Comparison of ENCODE assay signal across 1 cellular context in the genomic region with DNA sequence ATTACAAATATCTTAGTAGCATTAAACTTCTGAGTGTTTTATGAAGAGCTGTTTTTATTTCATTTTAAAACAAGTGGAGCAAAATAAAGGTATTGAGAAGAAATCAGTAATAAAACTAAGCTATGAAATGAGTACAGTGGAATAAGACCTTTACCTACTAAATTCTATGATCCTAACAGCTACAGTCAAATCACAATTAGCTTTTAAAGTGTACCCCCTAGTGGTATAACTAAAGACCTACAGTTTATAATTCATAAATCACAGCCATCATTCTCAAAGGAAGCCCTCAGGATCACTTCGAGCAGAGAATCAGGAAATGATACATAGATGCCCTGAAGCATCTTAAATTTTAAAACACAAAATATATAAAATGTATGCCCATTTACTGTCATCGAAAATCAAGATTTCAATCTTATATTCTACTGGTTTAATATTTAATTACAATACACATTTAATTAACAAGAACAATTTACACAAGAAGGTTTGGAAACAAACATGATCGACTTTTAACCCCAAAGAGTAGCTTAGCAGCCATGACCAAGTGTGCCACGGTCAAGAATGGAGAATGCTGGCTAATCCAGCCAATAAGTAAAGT.
TF ChIP-seq lines count a peak whose summit lies in the region.

No MANE protein-coding gene starts in this region.

TF ChIP-seq in H1, 55 proteins besides CTCF, POLR2A, EP300 and RAD21:
- TF ChIP-seq RXRA (IDR thresholded peaks at IDR 0.05; ENCODE audit: insufficient read depth, low read depth, low read length) (no peak), SP1 (IDR thresholded peaks at IDR 0.05; ENCODE audit: low read depth, low read length) (no peak), SIN3A (conservative IDR thresholded peaks at IDR 0.05 in 1 of 2, IDR thresholded peaks at IDR 0.05 in 1 of 2; ENCODE audit: low read depth in 1 of 2, low read length in 2 of 2) (no peak), JUND (IDR thresholded peaks at IDR 0.05; ENCODE audit: low read length) (no peak), TAF7 (optimal IDR thresholded peaks at IDR 0.05; ENCODE audit: borderline replicate concordance, low read depth, low read length) (no peak), CHD2 (IDR thresholded peaks at IDR 0.05; ENCODE audit: low read length) (no peak)
- TF ChIP-seq, protein P1, sequence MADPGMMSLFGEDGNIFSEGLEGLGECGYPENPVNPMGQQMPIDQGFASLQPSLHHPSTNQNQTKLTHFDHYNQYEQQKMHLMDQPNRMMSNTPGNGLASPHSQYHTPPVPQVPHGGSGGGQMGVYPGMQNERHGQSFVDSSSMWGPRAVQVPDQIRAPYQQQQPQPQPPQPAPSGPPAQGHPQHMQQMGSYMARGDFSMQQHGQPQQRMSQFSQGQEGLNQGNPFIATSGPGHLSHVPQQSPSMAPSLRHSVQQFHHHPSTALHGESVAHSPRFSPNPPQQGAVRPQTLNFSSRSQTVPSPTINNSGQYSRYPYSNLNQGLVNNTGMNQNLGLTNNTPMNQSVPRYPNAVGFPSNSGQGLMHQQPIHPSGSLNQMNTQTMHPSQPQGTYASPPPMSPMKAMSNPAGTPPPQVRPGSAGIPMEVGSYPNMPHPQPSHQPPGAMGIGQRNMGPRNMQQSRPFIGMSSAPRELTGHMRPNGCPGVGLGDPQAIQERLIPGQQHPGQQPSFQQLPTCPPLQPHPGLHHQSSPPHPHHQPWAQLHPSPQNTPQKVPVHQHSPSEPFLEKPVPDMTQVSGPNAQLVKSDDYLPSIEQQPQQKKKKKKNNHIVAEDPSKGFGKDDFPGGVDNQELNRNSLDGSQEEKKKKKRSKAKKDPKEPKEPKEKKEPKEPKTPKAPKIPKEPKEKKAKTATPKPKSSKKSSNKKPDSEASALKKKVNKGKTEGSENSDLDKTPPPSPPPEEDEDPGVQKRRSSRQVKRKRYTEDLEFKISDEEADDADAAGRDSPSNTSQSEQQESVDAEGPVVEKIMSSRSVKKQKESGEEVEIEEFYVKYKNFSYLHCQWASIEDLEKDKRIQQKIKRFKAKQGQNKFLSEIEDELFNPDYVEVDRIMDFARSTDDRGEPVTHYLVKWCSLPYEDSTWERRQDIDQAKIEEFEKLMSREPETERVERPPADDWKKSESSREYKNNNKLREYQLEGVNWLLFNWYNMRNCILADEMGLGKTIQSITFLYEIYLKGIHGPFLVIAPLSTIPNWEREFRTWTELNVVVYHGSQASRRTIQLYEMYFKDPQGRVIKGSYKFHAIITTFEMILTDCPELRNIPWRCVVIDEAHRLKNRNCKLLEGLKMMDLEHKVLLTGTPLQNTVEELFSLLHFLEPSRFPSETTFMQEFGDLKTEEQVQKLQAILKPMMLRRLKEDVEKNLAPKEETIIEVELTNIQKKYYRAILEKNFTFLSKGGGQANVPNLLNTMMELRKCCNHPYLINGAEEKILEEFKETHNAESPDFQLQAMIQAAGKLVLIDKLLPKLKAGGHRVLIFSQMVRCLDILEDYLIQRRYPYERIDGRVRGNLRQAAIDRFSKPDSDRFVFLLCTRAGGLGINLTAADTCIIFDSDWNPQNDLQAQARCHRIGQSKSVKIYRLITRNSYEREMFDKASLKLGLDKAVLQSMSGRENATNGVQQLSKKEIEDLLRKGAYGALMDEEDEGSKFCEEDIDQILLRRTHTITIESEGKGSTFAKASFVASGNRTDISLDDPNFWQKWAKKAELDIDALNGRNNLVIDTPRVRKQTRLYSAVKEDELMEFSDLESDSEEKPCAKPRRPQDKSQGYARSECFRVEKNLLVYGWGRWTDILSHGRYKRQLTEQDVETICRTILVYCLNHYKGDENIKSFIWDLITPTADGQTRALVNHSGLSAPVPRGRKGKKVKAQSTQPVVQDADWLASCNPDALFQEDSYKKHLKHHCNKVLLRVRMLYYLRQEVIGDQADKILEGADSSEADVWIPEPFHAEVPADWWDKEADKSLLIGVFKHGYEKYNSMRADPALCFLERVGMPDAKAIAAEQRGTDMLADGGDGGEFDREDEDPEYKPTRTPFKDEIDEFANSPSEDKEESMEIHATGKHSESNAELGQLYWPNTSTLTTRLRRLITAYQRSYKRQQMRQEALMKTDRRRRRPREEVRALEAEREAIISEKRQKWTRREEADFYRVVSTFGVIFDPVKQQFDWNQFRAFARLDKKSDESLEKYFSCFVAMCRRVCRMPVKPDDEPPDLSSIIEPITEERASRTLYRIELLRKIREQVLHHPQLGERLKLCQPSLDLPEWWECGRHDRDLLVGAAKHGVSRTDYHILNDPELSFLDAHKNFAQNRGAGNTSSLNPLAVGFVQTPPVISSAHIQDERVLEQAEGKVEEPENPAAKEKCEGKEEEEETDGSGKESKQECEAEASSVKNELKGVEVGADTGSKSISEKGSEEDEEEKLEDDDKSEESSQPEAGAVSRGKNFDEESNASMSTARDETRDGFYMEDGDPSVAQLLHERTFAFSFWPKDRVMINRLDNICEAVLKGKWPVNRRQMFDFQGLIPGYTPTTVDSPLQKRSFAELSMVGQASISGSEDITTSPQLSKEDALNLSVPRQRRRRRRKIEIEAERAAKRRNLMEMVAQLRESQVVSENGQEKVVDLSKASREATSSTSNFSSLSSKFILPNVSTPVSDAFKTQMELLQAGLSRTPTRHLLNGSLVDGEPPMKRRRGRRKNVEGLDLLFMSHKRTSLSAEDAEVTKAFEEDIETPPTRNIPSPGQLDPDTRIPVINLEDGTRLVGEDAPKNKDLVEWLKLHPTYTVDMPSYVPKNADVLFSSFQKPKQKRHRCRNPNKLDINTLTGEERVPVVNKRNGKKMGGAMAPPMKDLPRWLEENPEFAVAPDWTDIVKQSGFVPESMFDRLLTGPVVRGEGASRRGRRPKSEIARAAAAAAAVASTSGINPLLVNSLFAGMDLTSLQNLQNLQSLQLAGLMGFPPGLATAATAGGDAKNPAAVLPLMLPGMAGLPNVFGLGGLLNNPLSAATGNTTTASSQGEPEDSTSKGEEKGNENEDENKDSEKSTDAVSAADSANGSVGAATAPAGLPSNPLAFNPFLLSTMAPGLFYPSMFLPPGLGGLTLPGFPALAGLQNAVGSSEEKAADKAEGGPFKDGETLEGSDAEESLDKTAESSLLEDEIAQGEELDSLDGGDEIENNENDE (IDR thresholded peaks at IDR 0.05; ENCODE audit: insufficient replicate concordance, low read length) = no peak
- TF ChIP-seq, protein P2, sequence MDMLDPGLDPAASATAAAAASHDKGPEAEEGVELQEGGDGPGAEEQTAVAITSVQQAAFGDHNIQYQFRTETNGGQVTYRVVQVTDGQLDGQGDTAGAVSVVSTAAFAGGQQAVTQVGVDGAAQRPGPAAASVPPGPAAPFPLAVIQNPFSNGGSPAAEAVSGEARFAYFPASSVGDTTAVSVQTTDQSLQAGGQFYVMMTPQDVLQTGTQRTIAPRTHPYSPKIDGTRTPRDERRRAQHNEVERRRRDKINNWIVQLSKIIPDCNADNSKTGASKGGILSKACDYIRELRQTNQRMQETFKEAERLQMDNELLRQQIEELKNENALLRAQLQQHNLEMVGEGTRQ (IDR thresholded peaks at IDR 0.05; ENCODE audit: low read length) = no peak
- TF ChIP-seq, protein P3, sequence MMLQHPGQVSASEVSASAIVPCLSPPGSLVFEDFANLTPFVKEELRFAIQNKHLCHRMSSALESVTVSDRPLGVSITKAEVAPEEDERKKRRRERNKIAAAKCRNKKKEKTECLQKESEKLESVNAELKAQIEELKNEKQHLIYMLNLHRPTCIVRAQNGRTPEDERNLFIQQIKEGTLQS (IDR thresholded peaks at IDR 0.05; ENCODE audit: insufficient read depth, low read depth, low read length) = no peak
